ENCODE assay signal across 28 cellular contexts in the genomic region with DNA sequence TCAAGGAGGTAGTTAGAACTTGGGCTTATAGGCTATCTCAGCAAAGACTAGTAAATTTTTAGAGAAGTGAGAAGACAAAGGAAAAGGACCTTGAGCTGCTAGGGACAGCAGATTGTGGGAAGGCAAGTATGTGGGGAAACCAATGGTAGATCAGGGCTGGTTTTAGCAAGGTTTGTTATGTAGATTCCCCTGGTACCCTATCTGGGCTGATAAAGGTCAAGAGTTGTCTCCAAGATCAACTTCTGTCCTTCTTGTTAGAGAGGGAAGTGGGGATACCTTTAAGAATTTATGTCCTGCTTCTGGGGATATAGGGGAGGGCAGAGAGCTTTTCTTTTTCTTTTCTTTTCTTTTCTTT. TPM values are rescaled to one million over a fixed set of nuclear protein-coding genes. Genes with fewer than 3 reads are reported as not detected.
DNase-seq lines count a peak whose midpoint lies in the region; ATAC-seq, FAIRE-seq and TF ChIP-seq lines count a peak whose summit lies in the region.
"Had no signal": no experiment of that assay in that cellular context is flagged by ENCODE, and none has a peak within 500 bp of the region (broad histone marks: within the 10 kb centered on the region; RNA-seq: fewer than 3 reads in every experiment).

No MANE protein-coding gene starts in this region.

- H3K36me3 ChIP-seq in CD4-positive, CD25-positive, alpha-beta regulatory T cell (ENCODE audit: control insufficient read depth, insufficient read depth, low read length): peaks cover 32% of the 10 kb centered on the region
- H3K36me3 ChIP-seq in naive thymus-derived CD4-positive, alpha-beta T cell (ENCODE audit: control insufficient read depth in 2 of 3, insufficient read depth in 3 of 3, low read length in 3 of 3): peaks cover 0 to 21% (median under 1%) of the 10 kb centered on the region in 3 experiments
- H3K36me3 ChIP-seq: left lung had no signal

- intact Hi-C loops in activated CD8-positive, alpha-beta T cell treated with anti-CD3 and anti-CD28 coated beads for 36 hours (cut with micrococcal nuclease): no loop called here
- intact Hi-C loops in naive thymus-derived CD4-positive, alpha-beta T cell (cut with micrococcal nuclease): no loop called here

- peak overlapping the region; percentile 44 for H3K27ac ChIP-seq in CD4-positive, CD25-positive, alpha-beta regulatory T cell (ENCODE audit: insufficient read depth, low read length, poor library complexity, severe bottlenecking)
- no peak overlapping the region for H3K27ac ChIP-seq in naive thymus-derived CD4-positive, alpha-beta T cell (ENCODE audit: low read depth, low read length)
- H3K27ac ChIP-seq: PC-9 had no signal

- peaks cover 34% of the 10 kb centered on the region for H3K36me3 Mint-ChIP-seq in CD4-positive, CD25-positive, alpha-beta regulatory T cell
- peaks cover 11% of the 10 kb centered on the region for H3K36me3 Mint-ChIP-seq in activated CD8-positive, alpha-beta T cell treated with anti-CD3 and anti-CD28 coated beads for 36 hours (ENCODE audit: low read depth)
- H3K36me3 Mint-ChIP-seq in naive thymus-derived CD4-positive, alpha-beta T cell: peaks cover 8 to 45% (median 37%) of the 10 kb centered on the region in 5 donors
- peaks cover 14% of the 10 kb centered on the region for H3K36me3 Mint-ChIP-seq in activated naive CD8-positive, alpha-beta T cell treated with anti-CD3 and anti-CD28 coated beads for 36 hours

- POLR2A ChIA-PET in activated CD8-positive, alpha-beta T cell treated with anti-CD3 and anti-CD28 coated beads for 36 hours (lab: Charles Lee): interaction anchor here (1.2 to 1.7 kb wide), 3 partner anchors 10 to 35 kb away, joined by 3 to 5 read pairs (median 4); a partner anchor contains a TSS
- POLR2A ChIA-PET in naive thymus-derived CD4-positive, alpha-beta T cell (lab: Charles Lee): no interaction called here

- H3K4me1 ChIP-seq in CD4-positive, CD25-positive, alpha-beta regulatory T cell (ENCODE audit: control insufficient read depth, insufficient read depth, low read length, poor library complexity, severe bottlenecking): peaks cover 17% of the 10 kb centered on the region
- peaks cover 0 to 3% of the 10 kb centered on the region in 2 donors for H3K4me1 ChIP-seq in naive thymus-derived CD4-positive, alpha-beta T cell (ENCODE audit: control insufficient read depth in 2 of 2, insufficient read depth in 2 of 2, low read length in 2 of 2)

- H3K4me3 Mint-ChIP-seq in CD4-positive, CD25-positive, alpha-beta regulatory T cell: peak overlapping the region; percentile 1 to 34 (median 4)
- H3K4me3 Mint-ChIP-seq in activated CD8-positive, alpha-beta T cell treated with anti-CD3 and anti-CD28 coated beads for 36 hours: no peak overlapping the region
- peak overlapping the region in 1 of 10 donors; percentile 16 for H3K4me3 Mint-ChIP-seq in naive thymus-derived CD4-positive, alpha-beta T cell
- no peak overlapping the region for H3K4me3 Mint-ChIP-seq in activated naive CD8-positive, alpha-beta T cell treated with anti-CD3 and anti-CD28 coated beads for 36 hours
- H3K4me3 Mint-ChIP-seq: activated CD4-positive, alpha-beta T cell treated with anti-CD3 and anti-CD28 coated beads, Interleukin-2, amount 10 ng/mL, durations not matched to agents 7 days and 5 days; CD8-positive, alpha-beta T cell; nephron progenitor cell had no signal

- H3K4me1 Mint-ChIP-seq in CD4-positive, CD25-positive, alpha-beta regulatory T cell: peaks cover 50 to 63% (median 56%) of the 10 kb centered on the region in 4 donors
- peaks cover 28% of the 10 kb centered on the region for H3K4me1 Mint-ChIP-seq in activated CD8-positive, alpha-beta T cell treated with anti-CD3 and anti-CD28 coated beads for 36 hours (ENCODE audit: low read depth)
- H3K4me1 Mint-ChIP-seq in naive thymus-derived CD4-positive, alpha-beta T cell: peaks cover 26 to 54% (median 45%) of the 10 kb centered on the region in 7 donors
- H3K4me1 Mint-ChIP-seq in activated naive CD8-positive, alpha-beta T cell treated with anti-CD3 and anti-CD28 coated beads for 36 hours: peaks cover 16% of the 10 kb centered on the region

- TF ChIP-seq CTCF in activated CD8-positive, alpha-beta T cell treated with anti-CD3 and anti-CD28 coated beads for 36 hours (IDR thresholded peaks at IDR 0.05): no peak

- H3K27ac Mint-ChIP-seq in CD4-positive, CD25-positive, alpha-beta regulatory T cell: peak overlapping the region; percentile 32 to 96 (median 34)
- peak overlapping the region; percentile 69 for H3K27ac Mint-ChIP-seq in activated CD8-positive, alpha-beta T cell treated with anti-CD3 and anti-CD28 coated beads for 36 hours
- peak overlapping the region in 5 of 9 donors; percentile 14 to 62 (median 32) for H3K27ac Mint-ChIP-seq in naive thymus-derived CD4-positive, alpha-beta T cell
- H3K27ac Mint-ChIP-seq in activated naive CD8-positive, alpha-beta T cell treated with anti-CD3 and anti-CD28 coated beads for 36 hours: no peak overlapping the region
- H3K27ac Mint-ChIP-seq: activated CD4-positive, alpha-beta T cell treated with anti-CD3 and anti-CD28 coated beads, Interleukin-2, amount 10 ng/mL, durations not matched to agents 7 days and 5 days had no signal

- TF ChIP-seq POLR2A in GM12891 (IDR thresholded peaks at IDR 0.05; ENCODE audit: low read depth, low read length): no peak

- H3K27me3 Mint-ChIP-seq in CD4-positive, CD25-positive, alpha-beta regulatory T cell: no peaks in the 10 kb centered on the region
- no peaks in the 10 kb centered on the region for H3K27me3 Mint-ChIP-seq in activated CD8-positive, alpha-beta T cell treated with anti-CD3 and anti-CD28 coated beads for 36 hours
- no peaks in the 10 kb centered on the region for H3K27me3 Mint-ChIP-seq in naive thymus-derived CD4-positive, alpha-beta T cell
- no peaks in the 10 kb centered on the region for H3K27me3 Mint-ChIP-seq in activated naive CD8-positive, alpha-beta T cell treated with anti-CD3 and anti-CD28 coated beads for 36 hours
- H3K27me3 Mint-ChIP-seq: activated CD4-positive, alpha-beta T cell treated with anti-CD3 and anti-CD28 coated beads, Interleukin-2, amount 10 ng/mL, durations not matched to agents 7 days and 5 days had no signal

- no peaks in the 10 kb centered on the region for H3K27me3 ChIP-seq in CD4-positive, CD25-positive, alpha-beta regulatory T cell (ENCODE audit: control insufficient read depth, insufficient read depth, low read length)
- H3K27me3 ChIP-seq in naive thymus-derived CD4-positive, alpha-beta T cell (ENCODE audit: control insufficient read depth in 2 of 2, insufficient read depth in 2 of 2, low read length in 2 of 2): no peaks in the 10 kb centered on the region
- H3K27me3 ChIP-seq: heart right ventricle, left lung, stomach had no signal

- DNase-seq in CD4-positive, CD25-positive, alpha-beta regulatory T cell: no peak
- DNase-seq in GM12891 (ENCODE audit: insufficient read length, low spot score) (no peak), AML-193 (lab: John Stamatoyannopoulos, UW) (no peak), NCI-H510A (lab: John Stamatoyannopoulos, UW) (no peak)
- no peak for DNase-seq in activated CD8-positive, alpha-beta T cell treated with anti-CD3 and anti-CD28 coated beads for 36 hours
- DNase-seq in naive thymus-derived CD4-positive, alpha-beta T cell: no peak
- no peak for DNase-seq in activated naive CD8-positive, alpha-beta T cell treated with anti-CD3 and anti-CD28 coated beads for 36 hours
- DNase-seq: activated CD4-positive, alpha-beta T cell treated with anti-CD3 and anti-CD28 coated beads, Interleukin-2, amount 10 ng/mL, durations not matched to agents 7 days and 5 days; activated naive CD4-positive, alpha-beta T cell; amniotic stem cell; CD8-positive, alpha-beta T cell; effector memory CD4-positive, alpha-beta T cell; foreskin fibroblast; heart right ventricle; left lung; NCI-H1436; NCI-H524; nephron progenitor cell; PC-9; SIG-M5; stimulated activated CD4-positive, alpha-beta T cell treated with anti-CD3 and anti-CD28 coated beads, Interleukin-4, amount 100 ng/mL, for 4 hours; stomach; trophoblast cell had no signal

- H3K9me3 Mint-ChIP-seq in CD4-positive, CD25-positive, alpha-beta regulatory T cell: no peaks in the 10 kb centered on the region
- no peaks in the 10 kb centered on the region for H3K9me3 Mint-ChIP-seq in activated CD8-positive, alpha-beta T cell treated with anti-CD3 and anti-CD28 coated beads for 36 hours
- peaks cover 0 to 5% (median 0%) of the 10 kb centered on the region in 11 donors for H3K9me3 Mint-ChIP-seq in naive thymus-derived CD4-positive, alpha-beta T cell
- peaks cover 3% of the 10 kb centered on the region for H3K9me3 Mint-ChIP-seq in activated naive CD8-positive, alpha-beta T cell treated with anti-CD3 and anti-CD28 coated beads for 36 hours
- H3K9me3 Mint-ChIP-seq: activated CD4-positive, alpha-beta T cell treated with anti-CD3 and anti-CD28 coated beads, Interleukin-2, amount 10 ng/mL, durations not matched to agents 7 days and 5 days; CD8-positive, alpha-beta T cell had no signal

- H3K4me3 ChIP-seq in CD4-positive, CD25-positive, alpha-beta regulatory T cell (ENCODE audit: low read depth, low read length): peak overlapping the region; percentile 9
- H3K4me3 ChIP-seq in naive thymus-derived CD4-positive, alpha-beta T cell (ENCODE audit: low read length): no peak overlapping the region
- H3K4me3 ChIP-seq: heart right ventricle, left lung, PC-9, stomach had no signal

- CTCF ChIA-PET in activated CD8-positive, alpha-beta T cell treated with anti-CD3 and anti-CD28 coated beads for 36 hours (lab: Charles Lee): no interaction called here
- CTCF ChIA-PET in naive thymus-derived CD4-positive, alpha-beta T cell (lab: Charles Lee): no interaction called here

- no peak for FAIRE-seq in GM12891 (lab: Jason Lieb, UNC)

- H3K9me3 ChIP-seq in CD4-positive, CD25-positive, alpha-beta regulatory T cell (ENCODE audit: control insufficient read depth in 2 of 2, low read length in 2 of 2): no peaks in the 10 kb centered on the region
- no peaks in the 10 kb centered on the region for H3K9me3 ChIP-seq in naive thymus-derived CD4-positive, alpha-beta T cell (ENCODE audit: control insufficient read depth in 2 of 3, low read length in 3 of 3)
- H3K9me3 ChIP-seq: heart right ventricle, left lung, stomach had no signal

- ATAC-seq in CD4-positive, CD25-positive, alpha-beta regulatory T cell (ENCODE audit: low read depth in 2 of 2): no peak
- no peak for ATAC-seq in activated CD8-positive, alpha-beta T cell treated with anti-CD3 and anti-CD28 coated beads for 36 hours
- ATAC-seq in naive thymus-derived CD4-positive, alpha-beta T cell: no peak
- no peak for ATAC-seq in HG03565 (IDR thresholded peaks at IDR 0.05; ENCODE audit: unreplicated experiment)
- ATAC-seq: CD8-positive, alpha-beta T cell; heart right ventricle; sciatic nerve had no signal

RNA-seq across cellular contexts. Expression of a gene that starts 28.9 kb away (rescaled TPM):
- total RNA-seq in CD4-positive, CD25-positive, alpha-beta regulatory T cell: 185 TPM
- 10 to 100 TPM in 1 of 4 donors, 1 to 10 TPM in 3; 5.7 to 11.0 (median 7.9) TPM for polyA plus RNA-seq in CD4-positive, CD25-positive, alpha-beta regulatory T cell
- 4.9 TPM for polyA plus RNA-seq in GM12891 (2012; ENCODE audit: low read depth, missing spikeins)
- 10 to 100 TPM; 18.6 to 28.8 TPM for total RNA-seq in activated CD8-positive, alpha-beta T cell treated with anti-CD3 and anti-CD28 coated beads for 36 hours
- 100 to 1,000 TPM in 1 of 5 experiments, 10 to 100 TPM in 4; 58.5 to 127 (median 62.5) TPM for total RNA-seq in naive thymus-derived CD4-positive, alpha-beta T cell
- 1 to 10 TPM; 1.7 to 2.4 TPM for polyA plus RNA-seq in naive thymus-derived CD4-positive, alpha-beta T cell
- total RNA-seq in activated naive CD8-positive, alpha-beta T cell treated with anti-CD3 and anti-CD28 coated beads for 36 hours: 10 to 100 TPM; 11.7 to 17.0 TPM

RNA-seq across cellular contexts. Expression of a gene that starts 57.1 kb away (rescaled TPM):
- not detected for total RNA-seq in CD4-positive, CD25-positive, alpha-beta regulatory T cell
- 1 to 10 TPM in 1 of 4 donors, under 1 TPM in 3; 0.16 to 1.2 (median 0.21) TPM for polyA plus RNA-seq in CD4-positive, CD25-positive, alpha-beta regulatory T cell
- polyA plus RNA-seq in GM12891 (2012; ENCODE audit: low read depth, missing spikeins): 0.18 TPM
- total RNA-seq in activated CD8-positive, alpha-beta T cell treated with anti-CD3 and anti-CD28 coated beads for 36 hours: not detected
- not detected for total RNA-seq in naive thymus-derived CD4-positive, alpha-beta T cell
- polyA plus RNA-seq in naive thymus-derived CD4-positive, alpha-beta T cell: under 1 TPM; 0.29 to 0.60 TPM
- not detected for total RNA-seq in activated naive CD8-positive, alpha-beta T cell treated with anti-CD3 and anti-CD28 coated beads for 36 hours
- total RNA-seq: activated CD4-positive, alpha-beta T cell treated with anti-CD3 and anti-CD28 coated beads, Interleukin-2, amount 10 ng/mL, durations not matched to agents 7 days and 5 days; CD8-positive, alpha-beta T cell; heart right ventricle; left lung; M059J; PC-9; sciatic nerve; stomach; T-helper 1 cell treated with Interleukin-12 subunit alpha and Interleukin-12 subunit beta and Interleukin-4 antibody, amounts not matched to agents 30 ng/mL and 1 ng/mL, for 36 hours had no signal
- polyA plus RNA-seq: esophagus, heart right ventricle, stomach had no signal

Comparison
In these comparisons a context has a peak if more than half of its experiments do, and no peak if none do; other contexts are left out.
1. H3K4me3 Mint-ChIP-seq: peak in CD4-positive, CD25-positive, alpha-beta regulatory T cell (4 of 4); none in activated CD8-positive, alpha-beta T cell treated with anti-CD3 and anti-CD28 coated beads for 36 hours (single experiment) and activated naive CD8-positive, alpha-beta T cell treated with anti-CD3 and anti-CD28 coated beads for 36 hours (single experiment).